Comparison of ENCODE assay signal across 1 cellular context in genomic region chr1:42730002-42730401, GRCh38.
A peak's percentile ranks its signal among the peaks of the same experiment; 100 is the strongest.
TF ChIP-seq lines count a peak whose summit lies in the region.

No MANE protein-coding gene starts in this region.

TF ChIP-seq in H1, 55 proteins besides CTCF, POLR2A, EP300 and RAD21:
- TF ChIP-seq SIRT6 (IDR thresholded peaks at IDR 0.05; ENCODE audit: low read length) (no peak), RFX5 (IDR thresholded peaks at IDR 0.05; ENCODE audit: borderline replicate concordance, low read depth, low read length) (peak; percentile 71), MAX (IDR thresholded peaks at IDR 0.05) (peak; percentile 61; the same call in 1 of the 2 replicates)
